ENCODE assay signal across 20 cellular contexts in genomic region chr17:16923904-16924700, GRCh38. TPM values are rescaled to one million over a fixed set of nuclear protein-coding genes. Genes with fewer than 3 reads are reported as not detected.
"Had no signal": no experiment of that assay in that cellular context is flagged by ENCODE, and none has a peak within 500 bp of the region (broad histone marks: within the 10 kb centered on the region; RNA-seq: fewer than 3 reads in every experiment).

No MANE protein-coding gene starts in this region.

- H3K4me3 ChIP-seq: body of pancreas, esophagus muscularis mucosa, SJSA1, smooth muscle cell had no signal

- H3K9me3 Mint-ChIP-seq: activated CD8-positive, alpha-beta T cell treated with anti-CD3 and anti-CD28 coated beads for 36 hours; activated naive CD4-positive, alpha-beta T cell treated with anti-CD3 and anti-CD28 coated beads, Interleukin-2, amount 50 U/mL, for 72 hours; activated T-helper 2 cell treated with anti-CD3 and anti-CD28 coated beads, Interferon-gamma antibody, Interleukin-2, Interleukin-4, amounts not matched to agents 10 μg/mL and 5 μg/mL and 100 μg/mL, durations not matched to agents 14 hours and 24 hours and 36 hours; central memory CD8-positive, alpha-beta T cell; nephron progenitor cell had no signal

- H3K4me2 ChIP-seq: smooth muscle cell had no signal

- H3K9me3 ChIP-seq: body of pancreas, esophagus muscularis mucosa, SJSA1 had no signal

- H3K27ac ChIP-seq: esophagus muscularis mucosa, SJSA1 had no signal

- H3K36me3 ChIP-seq: esophagus muscularis mucosa, SJSA1 had no signal

- H3K4me1 Mint-ChIP-seq: central memory CD8-positive, alpha-beta T cell had no signal

- DNase-seq: activated CD8-positive, alpha-beta T cell treated with anti-CD3 and anti-CD28 coated beads for 36 hours; amniotic stem cell; dermis blood vessel endothelial cell; hypothalamus; left cardiac atrium; mesendoderm; nephron progenitor cell; stimulated activated naive CD8-positive, alpha-beta T cell treated with anti-CD3 and anti-CD28 coated beads, Interleukin-15, Interleukin-2, amounts not matched to agents 100 U/mL and 50 U/mL, for 24 hours had no signal

- ATAC-seq: activated CD8-positive, alpha-beta T cell treated with anti-CD3 and anti-CD28 coated beads for 36 hours; activated naive CD4-positive, alpha-beta T cell treated with anti-CD3 and anti-CD28 coated beads, Interleukin-2, amount 50 U/mL, for 72 hours; left cardiac atrium; stimulated activated naive CD8-positive, alpha-beta T cell treated with anti-CD3 and anti-CD28 coated beads, Interleukin-15, Interleukin-2, amounts not matched to agents 100 U/mL and 50 U/mL, for 24 hours had no signal

- FAIRE-seq: endometrium, urothelium cell line had no signal

- H3K27me3 Mint-ChIP-seq: activated CD8-positive, alpha-beta T cell treated with anti-CD3 and anti-CD28 coated beads for 36 hours; central memory CD8-positive, alpha-beta T cell had no signal

- H3K4me1 ChIP-seq: esophagus muscularis mucosa, SJSA1 had no signal

- H3K36me3 Mint-ChIP-seq: activated naive CD4-positive, alpha-beta T cell treated with anti-CD3 and anti-CD28 coated beads, Interleukin-2, amount 50 U/mL, for 72 hours had no signal

- H3K27me3 ChIP-seq: body of pancreas, esophagus muscularis mucosa, SJSA1 had no signal

- H3K27ac Mint-ChIP-seq: activated CD8-positive, alpha-beta T cell treated with anti-CD3 and anti-CD28 coated beads for 36 hours; activated naive CD4-positive, alpha-beta T cell treated with anti-CD3 and anti-CD28 coated beads, Interleukin-2, amount 50 U/mL, for 72 hours; activated T-helper 2 cell treated with anti-CD3 and anti-CD28 coated beads, Interferon-gamma antibody, Interleukin-2, Interleukin-4, amounts not matched to agents 10 μg/mL and 5 μg/mL and 100 μg/mL, durations not matched to agents 14 hours and 24 hours and 36 hours had no signal

- H3K4me3 Mint-ChIP-seq: activated CD8-positive, alpha-beta T cell treated with anti-CD3 and anti-CD28 coated beads for 36 hours; central memory CD8-positive, alpha-beta T cell; nephron progenitor cell had no signal

RNA-seq across cellular contexts. Expression of gene TNFRSF13B, which starts 47.8 kb away (rescaled TPM):
- total RNA-seq: activated CD8-positive, alpha-beta T cell treated with anti-CD3 and anti-CD28 coated beads for 36 hours; activated naive CD4-positive, alpha-beta T cell treated with anti-CD3 and anti-CD28 coated beads, Interleukin-2, amount 50 U/mL, for 72 hours; body of pancreas; dermis blood vessel endothelial cell; fibroblast of villous mesenchyme; left cardiac atrium; osteocyte; SJSA1; smooth muscle cell; temporal lobe had no signal
- polyA plus RNA-seq: smooth muscle cell had no signal
